In genomic region chr16:73172621-73173312, GRCh38 we compare ENCODE assay signal across 8 cellular contexts.
DNase-seq lines count a peak whose midpoint lies in the region; ATAC-seq, FAIRE-seq and TF ChIP-seq lines count a peak whose summit lies in the region.

No MANE protein-coding gene starts in this region.

- no peak for DNase-seq in D721Med (ENCODE audit: insufficient read length, low spot score)
- peak; percentile 61 for DNase-seq in NCI-H2196 (lab: John Stamatoyannopoulos, UW; ENCODE audit: unreplicated experiment)
- DNase-seq in mucosa of gallbladder (ENCODE audit: low spot score): peak; percentile 80
- no peak for DNase-seq in GM13977 (ENCODE audit: low spot score)
- DNase-seq in activated CD4-positive, alpha-beta T cell treated with anti-CD3 and anti-CD28 coated beads, Interleukin-2, amount 50 U/mL, for 4 hours: no peak
- DNase-seq in G401 (ENCODE audit: low spot score): no peak

- H3K9me3 ChIP-seq in duodenal mucosa (ENCODE audit: control insufficient read depth in 1 of 2, low read length in 2 of 2): no peaks in the 10 kb centered on the region

- peak; percentile 1 for TF ChIP-seq CTCF in D721Med (IDR thresholded peaks at IDR 0.05; ENCODE audit: insufficient read depth, missing control alignments)
- TF ChIP-seq CTCF in GM13977 (IDR thresholded peaks at IDR 0.05; ENCODE audit: extremely low read depth, insufficient read depth, missing control alignments): no peak

- peaks cover 3 to 4% of the 10 kb centered on the region in 2 donors for H3K27me3 ChIP-seq in duodenal mucosa (ENCODE audit: control insufficient read depth in 1 of 2, insufficient read depth in 2 of 2, low read length in 2 of 2)

- ATAC-seq in GM19351 (IDR thresholded peaks at IDR 0.05; ENCODE audit: unreplicated experiment): no peak

- H3K4me1 ChIP-seq in duodenal mucosa (ENCODE audit: control insufficient read depth in 1 of 2, insufficient read depth in 2 of 2, low read length in 2 of 2): peaks cover 12 to 26% of the 10 kb centered on the region in 2 donors

- in situ Hi-C loops in GM13977 (cut with MboI; ENCODE audit: low pct_unique_long_range_greater_than_20kb, low sequenced_read_pairs, unreplicated experiment) (no loop called here), G401 (cut with HindIII; ENCODE audit: low sequenced_read_pairs) (no loop called here)

- no peak overlapping the region for H3K4me3 ChIP-seq in duodenal mucosa (ENCODE audit: low read depth in 1 of 2, low read length in 2 of 2)

- peak overlapping the region; percentile 26 for H3K27ac ChIP-seq in duodenal mucosa (ENCODE audit: low read depth, low read length)

- no peak for FAIRE-seq in D721Med (lab: Jason Lieb, UNC)

- no peak overlapping the region for H3K9ac ChIP-seq in duodenal mucosa (ENCODE audit: low read depth in 1 of 2, low read length in 2 of 2)

- H3K36me3 ChIP-seq in duodenal mucosa (ENCODE audit: control insufficient read depth in 1 of 2, insufficient read depth in 2 of 2, low read length in 2 of 2): no peaks in the 10 kb centered on the region

Comparison
In these comparisons a context has a peak if more than half of its experiments do, and no peak if none do; other contexts are left out.
1. DNase-seq: peak in NCI-H2196 (single experiment) and mucosa of gallbladder (single experiment); none in D721Med (single experiment), GM13977 (single experiment), activated CD4-positive, alpha-beta T cell treated with anti-CD3 and anti-CD28 coated beads, Interleukin-2, amount 50 U/mL, for 4 hours (0 of 2) and G401 (single experiment).